1 cellular context compared by ENCODE assay signal in genomic region chr13:98706446-98707110, GRCh38.
TF ChIP-seq lines count a peak whose summit lies in the region.

No MANE protein-coding gene starts in this region.

TF ChIP-seq in IMR-90, 13 proteins besides CTCF, POLR2A, EP300 and RAD21 (continued from another document):
- TF ChIP-seq CEBPB (IDR thresholded peaks at IDR 0.05; ENCODE audit: low read depth, low read length) (no peak), MAZ (IDR thresholded peaks at IDR 0.05; ENCODE audit: borderline replicate concordance, low read depth, low read length) (no peak), NFE2L2 (IDR thresholded peaks at IDR 0.05; ENCODE audit: low read depth, low read length) (no peak), MAFK (IDR thresholded peaks at IDR 0.05; ENCODE audit: low read depth, low read length) (no peak), MXI1 (IDR thresholded peaks at IDR 0.05; ENCODE audit: borderline replicate concordance, low read depth, low read length) (no peak), BHLHE40 (IDR thresholded peaks at IDR 0.05; ENCODE audit: low read depth, low read length) (no peak)
